Comparison of ENCODE assay signal across 8 cellular contexts in the genomic region with DNA sequence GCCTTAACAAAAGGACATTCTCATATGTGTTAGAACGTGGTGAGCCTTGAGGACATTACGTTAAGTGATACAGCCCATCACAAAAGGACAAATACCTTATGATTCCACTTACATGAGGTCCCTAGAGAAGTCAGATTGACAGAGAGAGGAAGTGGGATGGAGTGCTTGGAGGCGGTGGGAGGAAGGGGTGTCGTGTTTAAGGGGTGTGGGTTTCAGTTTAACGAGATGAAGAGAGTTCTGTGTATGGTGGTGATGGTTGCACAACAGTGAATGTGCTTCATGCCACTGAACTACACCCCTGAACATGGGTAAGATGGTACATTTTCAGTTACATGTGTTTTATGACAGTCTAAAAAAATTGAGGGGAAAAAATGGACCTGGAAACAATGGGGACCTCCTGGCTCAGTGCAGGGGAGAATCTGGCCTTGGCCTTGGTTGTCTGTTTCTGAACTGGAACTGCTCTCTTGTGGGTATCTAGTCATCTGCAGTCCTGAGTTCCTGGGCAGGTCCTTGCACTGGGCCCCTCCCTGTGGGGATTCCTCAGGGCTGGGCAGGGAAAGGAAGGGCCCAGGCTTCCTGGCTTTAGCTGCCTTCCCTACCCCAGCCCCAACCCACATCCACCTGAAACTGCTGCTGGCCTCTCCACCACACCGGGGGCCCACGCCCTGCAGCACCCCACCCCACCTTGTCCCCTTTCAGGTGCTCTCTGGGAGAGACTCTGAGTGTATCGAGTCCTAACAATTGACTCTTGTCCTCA. TPM values are rescaled to one million over a fixed set of nuclear protein-coding genes. Genes with fewer than 3 reads are reported as not detected.
A peak's percentile ranks its signal among the peaks of the same experiment; 100 is the strongest.
DNase-seq lines count a peak whose midpoint lies in the region; ATAC-seq and TF ChIP-seq lines count a peak whose summit lies in the region.

No MANE protein-coding gene starts in this region.

- no peaks in the 10 kb centered on the region for H3K27me3 Mint-ChIP-seq in activated CD8-positive, alpha-beta T cell treated with anti-CD3 and anti-CD28 coated beads, Interleukin-2, amount 10 ng/mL, durations not matched to agents 7 days and 5 days (ENCODE audit: low read depth)

- peak overlapping the region; percentile 30 to 53 (median 46) for H3K27ac ChIP-seq in transverse colon
- peak overlapping the region in 1 of 2 donors; percentile 25 for H3K27ac ChIP-seq in coronary artery

- H3K4me3 ChIP-seq in transverse colon (no peak overlapping the region), coronary artery (no peak overlapping the region)

- H3K27ac Mint-ChIP-seq in activated CD8-positive, alpha-beta T cell treated with anti-CD3 and anti-CD28 coated beads, Interleukin-2, amount 10 ng/mL, durations not matched to agents 7 days and 5 days: peak overlapping the region; percentile 93

- peak; percentile 35 for ATAC-seq in activated CD8-positive, alpha-beta T cell treated with anti-CD3 and anti-CD28 coated beads, Interleukin-2, amount 10 ng/mL, durations not matched to agents 7 days and 5 days
- ATAC-seq in GM18519 (IDR thresholded peaks at IDR 0.05; ENCODE audit: low FRiP score, unreplicated experiment): no peak

- POLR2A ChIA-PET in activated CD8-positive, alpha-beta T cell treated with anti-CD3 and anti-CD28 coated beads, Interleukin-2, amount 10 ng/mL, durations not matched to agents 7 days and 5 days (lab: Charles Lee): interaction anchor here (0.7 to 2.4 kb wide), 2 partner anchors 17 to 227 kb away, joined by 3 to 20 read pairs; partner anchors contain the start of genes KYAT1 and LRRC8A

- peaks cover 21 to 41% (median 22%) of the 10 kb centered on the region in 4 donors for H3K4me1 ChIP-seq in transverse colon

- in situ Hi-C loops in transverse colon (cut with MboI; ENCODE audit: low pct_ligation_motif_present in 1 of 4, low pct_unique_long_range_greater_than_20kb in 1 of 4, low sequenced_read_pairs in 3 of 4): no loop called here

- 43 to 53% methylated on average over 3 to 8 of the region's 8 CpGs for WGBS in transverse colon (ENCODE audit: low coverage in 1 of 2), 2 donors

- no peak for TF ChIP-seq EP300 in transverse colon (IDR thresholded peaks at IDR 0.05; ENCODE audit: low read depth)

- H3K36me3 ChIP-seq in transverse colon: peaks cover 0 to 16% (median 4%) of the 10 kb centered on the region in 4 donors

- no peaks in the 10 kb centered on the region for H3K9me3 Mint-ChIP-seq in activated CD8-positive, alpha-beta T cell treated with anti-CD3 and anti-CD28 coated beads, Interleukin-2, amount 10 ng/mL, durations not matched to agents 7 days and 5 days (ENCODE audit: insufficient read depth)

- peak overlapping the region; percentile 56 for H3K4me3 Mint-ChIP-seq in activated CD8-positive, alpha-beta T cell treated with anti-CD3 and anti-CD28 coated beads, Interleukin-2, amount 10 ng/mL, durations not matched to agents 7 days and 5 days

- no peaks in the 10 kb centered on the region for H3K9me3 ChIP-seq in transverse colon

- intact Hi-C loops in transverse colon (cut with DNase I; ENCODE audit: low total_unique reads): no loop called here

- no peak for TF ChIP-seq CTCF in transverse colon (IDR thresholded peaks at IDR 0.05)
- TF ChIP-seq CTCF in coronary artery (IDR thresholded peaks at IDR 0.05): no peak

- no peak for TF ChIP-seq POLR2A in transverse colon (IDR thresholded peaks at IDR 0.05)

- CTCF ChIA-PET in activated CD8-positive, alpha-beta T cell treated with anti-CD3 and anti-CD28 coated beads, Interleukin-2, amount 10 ng/mL, durations not matched to agents 7 days and 5 days (lab: Charles Lee): interaction anchor here (1.1 to 3.5 kb wide), 3 partner anchors 11 to 28 kb away, joined by 3 to 19 read pairs (median 3); no protein-coding TSS in a partner anchor

- H3K27me3 ChIP-seq in transverse colon: no peaks in the 10 kb centered on the region

- H3K4me1 Mint-ChIP-seq in activated CD8-positive, alpha-beta T cell treated with anti-CD3 and anti-CD28 coated beads, Interleukin-2, amount 10 ng/mL, durations not matched to agents 7 days and 5 days (ENCODE audit: low read depth): peaks cover 82% of the 10 kb centered on the region

- peaks cover 26% of the 10 kb centered on the region for H3K36me3 Mint-ChIP-seq in activated CD8-positive, alpha-beta T cell treated with anti-CD3 and anti-CD28 coated beads, Interleukin-2, amount 10 ng/mL, durations not matched to agents 7 days and 5 days (ENCODE audit: low read depth)

- DNase-seq in activated effector memory CD4-positive, alpha-beta T cell treated with anti-CD3 and anti-CD28 coated beads, Interleukin-2, amount 50 U/mL, for 16 hours: peak; percentile 71
- no peak for DNase-seq in activated effector memory CD4-positive, alpha-beta T cell treated with Interleukin-2 at 50 U/mL for 16 hours
- peak; percentile 53 for DNase-seq in activated CD8-positive, alpha-beta T cell treated with anti-CD3 and anti-CD28 coated beads, Interleukin-2, amount 10 ng/mL, durations not matched to agents 7 days and 5 days
- DNase-seq in iris pigment epithelial cell (ENCODE audit: low read depth): peak; percentile 33
- DNase-seq in transverse colon: peak; percentile 47
- DNase-seq in AG08396 (ENCODE audit: low spot score): no peak
- DNase-seq in coronary artery (ENCODE audit: low spot score): no peak

RNA-seq across cellular contexts. Expression of gene LRRC8A, which starts 17.8 kb away (rescaled TPM):
- 10 to 100 TPM; 26.1 to 27.2 TPM for total RNA-seq in activated CD8-positive, alpha-beta T cell treated with anti-CD3 and anti-CD28 coated beads, Interleukin-2, amount 10 ng/mL, durations not matched to agents 7 days and 5 days
- total RNA-seq in transverse colon: 100 to 1,000 TPM in 1 of 4 donors, 10 to 100 TPM in 3; 29.4 to 116 (median 35.5) TPM

RNA-seq across cellular contexts. Expression of gene KYAT1, which starts 18.0 kb away (rescaled TPM):
- 10 to 100 TPM; 12.6 to 13.0 TPM for total RNA-seq in activated CD8-positive, alpha-beta T cell treated with anti-CD3 and anti-CD28 coated beads, Interleukin-2, amount 10 ng/mL, durations not matched to agents 7 days and 5 days
- 1 to 10 TPM in 2 of 4 donors, not detected in 2; 1.6 to 3.5 TPM for total RNA-seq in transverse colon

RNA-seq across cellular contexts. Expression of gene PHYHD1, which starts 21.0 kb away (rescaled TPM):
- total RNA-seq in activated CD8-positive, alpha-beta T cell treated with anti-CD3 and anti-CD28 coated beads, Interleukin-2, amount 10 ng/mL, durations not matched to agents 7 days and 5 days: under 1 TPM; 0.55 to 0.68 TPM
- total RNA-seq in transverse colon: 10 to 100 TPM in 1 of 4 donors, 1 to 10 TPM in 3; 3.2 to 22.4 (median 5.5) TPM

RNA-seq across cellular contexts. Expression of gene DOLK, which starts 47.7 kb away (rescaled TPM):
- total RNA-seq in activated CD8-positive, alpha-beta T cell treated with anti-CD3 and anti-CD28 coated beads, Interleukin-2, amount 10 ng/mL, durations not matched to agents 7 days and 5 days: 1 to 10 TPM; 7.9 to 8.7 TPM
- 10 to 100 TPM in 3 of 4 donors, 1 to 10 TPM in 1; 9.2 to 20.6 (median 11.7) TPM for total RNA-seq in transverse colon

RNA-seq across cellular contexts. Expression of gene NUP188, which starts 47.8 kb away (rescaled TPM):
- total RNA-seq in activated CD8-positive, alpha-beta T cell treated with anti-CD3 and anti-CD28 coated beads, Interleukin-2, amount 10 ng/mL, durations not matched to agents 7 days and 5 days: 10 to 100 TPM; 83.8 to 85.2 TPM
- 10 to 100 TPM; 18.0 to 79.3 (median 38.4) TPM for total RNA-seq in transverse colon

Comparison
In these comparisons a context has a peak if more than half of its experiments do, and no peak if none do; other contexts are left out.
1. DNase-seq: peak in activated effector memory CD4-positive, alpha-beta T cell treated with anti-CD3 and anti-CD28 coated beads, Interleukin-2, amount 50 U/mL, for 16 hours (single experiment), activated CD8-positive, alpha-beta T cell treated with anti-CD3 and anti-CD28 coated beads, Interleukin-2, amount 10 ng/mL, durations not matched to agents 7 days and 5 days (single experiment), iris pigment epithelial cell (single experiment) and transverse colon (single experiment); none in activated effector memory CD4-positive, alpha-beta T cell treated with Interleukin-2 at 50 U/mL for 16 hours (single experiment), AG08396 (single experiment) and coronary artery (single experiment).